In genomic region chrX:148192547-148192946, GRCh38 we compare ENCODE assay signal across 29 cellular contexts.
"Had no signal": no experiment of that assay in that cellular context is flagged by ENCODE, and none has a peak within 500 bp of the region (broad histone marks: within the 10 kb centered on the region; RNA-seq: fewer than 3 reads in every experiment).

No MANE protein-coding gene starts in this region.

- H3K4me3 Mint-ChIP-seq: endodermal cell; naive thymus-derived CD8-positive, alpha-beta T cell; nephron progenitor cell; stimulated activated effector memory CD8-positive, alpha-beta T cell treated with anti-CD3 and anti-CD28 coated beads, Interleukin-12 subunit alpha, Interleukin-12 subunit beta, amount 100 ng/mL, for 72 hours; type B pancreatic cell had no signal

- ATAC-seq: esophagus mucosa; gastrocnemius medialis; heart left ventricle; left lung; naive thymus-derived CD8-positive, alpha-beta T cell; sciatic nerve; stimulated activated effector memory CD8-positive, alpha-beta T cell treated with anti-CD3 and anti-CD28 coated beads, Interleukin-12 subunit alpha, Interleukin-12 subunit beta, amount 100 ng/mL, for 72 hours; stimulated activated naive CD8-positive, alpha-beta T cell treated with anti-CD3 and anti-CD28 coated beads, Interleukin-15, Interleukin-2, amounts not matched to agents 100 U/mL and 50 U/mL, for 24 hours had no signal

- H3K9me3 Mint-ChIP-seq: naive thymus-derived CD8-positive, alpha-beta T cell; stimulated activated effector memory CD8-positive, alpha-beta T cell treated with anti-CD3 and anti-CD28 coated beads, Interleukin-12 subunit alpha, Interleukin-12 subunit beta, amount 100 ng/mL, for 72 hours; type B pancreatic cell had no signal

- H3K27ac Mint-ChIP-seq: endodermal cell; nephron progenitor cell; stimulated activated effector memory CD8-positive, alpha-beta T cell treated with anti-CD3 and anti-CD28 coated beads, Interleukin-12 subunit alpha, Interleukin-12 subunit beta, amount 100 ng/mL, for 72 hours; type B pancreatic cell had no signal

- DNase-seq: dorsolateral prefrontal cortex; effector CD8-positive, alpha-beta T cell; endodermal cell; foreskin fibroblast; gastrocnemius medialis; heart left ventricle; kidney; left lung; mesendoderm; midbrain; naive thymus-derived CD8-positive, alpha-beta T cell; nephron progenitor cell; nucleus accumbens; stimulated activated CD4-positive, alpha-beta T cell treated with anti-CD3 and anti-CD28 coated beads, Interleukin-12 subunit alpha, Interleukin-12 subunit beta, amount 100 ng/mL, for 4 hours; stimulated activated CD4-positive, alpha-beta T cell treated with anti-CD3 and anti-CD28 coated beads, Interleukin-1b, Interleukin-23, amount 100 ng/mL, for 48 hours; stimulated activated CD4-positive, alpha-beta T cell treated with anti-CD3 and anti-CD28 coated beads, Interleukin-4, amount 100 ng/mL, for 1 hour; stimulated activated naive CD8-positive, alpha-beta T cell treated with anti-CD3 and anti-CD28 coated beads, Interleukin-15, Interleukin-2, amounts not matched to agents 100 U/mL and 50 U/mL, for 24 hours; substantia nigra; testis; tibial artery had no signal

- H3K4me1 Mint-ChIP-seq: nephron progenitor cell; stimulated activated effector memory CD8-positive, alpha-beta T cell treated with anti-CD3 and anti-CD28 coated beads, Interleukin-12 subunit alpha, Interleukin-12 subunit beta, amount 100 ng/mL, for 72 hours had no signal

- H3K9me3 ChIP-seq: gastrocnemius medialis, heart left ventricle, left lung, prostate gland, right atrium auricular region, testis, tibial artery had no signal

- H3K4me3 ChIP-seq: dorsolateral prefrontal cortex, gastrocnemius medialis, heart left ventricle, hepatocyte, left lung, prostate gland, right atrium auricular region, smooth muscle cell, testis, tibial artery had no signal

- H3K27ac ChIP-seq: dorsolateral prefrontal cortex, epithelial cell of prostate, gastrocnemius medialis, heart left ventricle, hepatocyte, left lung, prostate gland, right atrium auricular region, testis, tibial artery had no signal

- H3K36me3 ChIP-seq: gastrocnemius medialis, heart left ventricle, left lung, prostate gland, right atrium auricular region, tibial artery had no signal

- H3K27me3 ChIP-seq: gastrocnemius medialis, heart left ventricle, hepatocyte, left lung, right atrium auricular region, testis, tibial artery had no signal

- H3K36me3 Mint-ChIP-seq: naive thymus-derived CD8-positive, alpha-beta T cell; stimulated activated effector memory CD8-positive, alpha-beta T cell treated with anti-CD3 and anti-CD28 coated beads, Interleukin-12 subunit alpha, Interleukin-12 subunit beta, amount 100 ng/mL, for 72 hours; type B pancreatic cell had no signal

- H3K27me3 Mint-ChIP-seq: naive thymus-derived CD8-positive, alpha-beta T cell; type B pancreatic cell had no signal

- H3K4me1 ChIP-seq: gastrocnemius medialis, heart left ventricle, left lung, prostate gland, right atrium auricular region, testis, tibial artery had no signal
